In genomic region chr13:94050039-94050438, GRCh38 we compare ENCODE assay signal across 34 cellular contexts.
"Had no signal": no experiment of that assay in that cellular context is flagged by ENCODE, and none has a peak within 500 bp of the region (broad histone marks: within the 10 kb centered on the region; RNA-seq: fewer than 3 reads in every experiment).

No MANE protein-coding gene starts in this region.

- H3K27me3 Mint-ChIP-seq: activated CD4-positive, alpha-beta memory T cell treated with anti-CD3 and anti-CD28 coated beads, Interleukin-2, amount 10 ng/mL, durations not matched to agents 7 days and 5 days; activated CD4-positive, alpha-beta T cell treated with anti-CD3 and anti-CD28 coated beads, Interleukin-2, amount 10 ng/mL, durations not matched to agents 7 days and 5 days had no signal

- H3K36me3 Mint-ChIP-seq: activated naive CD8-positive, alpha-beta T cell treated with anti-CD3 and anti-CD28 coated beads for 36 hours; WTC11 had no signal

- H3K27ac ChIP-seq: adrenal gland, body of pancreas, esophagus muscularis mucosa, foreskin keratinocyte, gastrocnemius medialis, heart left ventricle had no signal

- H3K27me3 ChIP-seq: adrenal gland, body of pancreas, esophagus muscularis mucosa, foreskin keratinocyte, gastrocnemius medialis, heart left ventricle had no signal

- H3K36me3 ChIP-seq: adrenal gland, esophagus muscularis mucosa, gastrocnemius medialis, heart left ventricle had no signal

- H3K27ac Mint-ChIP-seq: activated CD4-positive, alpha-beta memory T cell treated with anti-CD3 and anti-CD28 coated beads, Interleukin-2, amount 10 ng/mL, durations not matched to agents 7 days and 5 days; activated CD4-positive, alpha-beta T cell treated with anti-CD3 and anti-CD28 coated beads, Interleukin-2, amount 10 ng/mL, durations not matched to agents 7 days and 5 days; activated naive CD8-positive, alpha-beta T cell treated with anti-CD3 and anti-CD28 coated beads for 36 hours; activated naive CD8-positive, alpha-beta T cell treated with anti-CD3 and anti-CD28 coated beads, Interleukin-2, amount 50 U/mL, for 24 hours; activated T-helper 17 cell treated with anti-CD3 and anti-CD28 coated beads, Interleukin-2, amount 50 U/mL, for 72 hours; effector memory CD8-positive, alpha-beta T cell; T-helper 17 cell; T-helper 2 cell treated with Interferon-gamma antibody and Interleukin-4, amounts not matched to agents 5 μg/mL and 100 μg/mL, for 36 hours; WTC11 had no signal

- H3K4me3 Mint-ChIP-seq: activated CD4-positive, alpha-beta memory T cell treated with anti-CD3 and anti-CD28 coated beads, Interleukin-2, amount 10 ng/mL, durations not matched to agents 7 days and 5 days; activated CD4-positive, alpha-beta T cell treated with anti-CD3 and anti-CD28 coated beads, Interleukin-2, amount 10 ng/mL, durations not matched to agents 7 days and 5 days; activated naive CD8-positive, alpha-beta T cell treated with anti-CD3 and anti-CD28 coated beads for 36 hours; activated naive CD8-positive, alpha-beta T cell treated with anti-CD3 and anti-CD28 coated beads, Interleukin-2, amount 50 U/mL, for 24 hours; activated T-cell treated with anti-CD3 and anti-CD28 coated beads, Interleukin-2, amount 50 U/mL, for 4 hours; activated T-helper 17 cell treated with anti-CD3 and anti-CD28 coated beads, Interleukin-2, amount 50 U/mL, for 72 hours; effector memory CD8-positive, alpha-beta T cell; T-helper 17 cell; T-helper 2 cell treated with Interferon-gamma antibody and Interleukin-4, amounts not matched to agents 5 μg/mL and 100 μg/mL, for 36 hours; WTC11 had no signal

- H3K9me3 Mint-ChIP-seq: activated CD4-positive, alpha-beta memory T cell treated with anti-CD3 and anti-CD28 coated beads, Interleukin-2, amount 10 ng/mL, durations not matched to agents 7 days and 5 days; activated CD4-positive, alpha-beta T cell treated with anti-CD3 and anti-CD28 coated beads, Interleukin-2, amount 10 ng/mL, durations not matched to agents 7 days and 5 days; activated naive CD8-positive, alpha-beta T cell treated with anti-CD3 and anti-CD28 coated beads for 36 hours; activated naive CD8-positive, alpha-beta T cell treated with anti-CD3 and anti-CD28 coated beads, Interleukin-2, amount 50 U/mL, for 24 hours; activated T-cell treated with anti-CD3 and anti-CD28 coated beads, Interleukin-2, amount 50 U/mL, for 4 hours; activated T-helper 17 cell treated with anti-CD3 and anti-CD28 coated beads, Interleukin-2, amount 50 U/mL, for 72 hours; effector memory CD8-positive, alpha-beta T cell; T-helper 2 cell treated with Interferon-gamma antibody and Interleukin-4, amounts not matched to agents 5 μg/mL and 100 μg/mL, for 36 hours; WTC11 had no signal

- H3K4me3 ChIP-seq: adrenal gland, body of pancreas, esophagus muscularis mucosa, gastrocnemius medialis, heart left ventricle had no signal

- H3K4me1 ChIP-seq: adrenal gland, body of pancreas, esophagus muscularis mucosa, foreskin keratinocyte, gastrocnemius medialis, heart left ventricle had no signal

- H3K4me1 Mint-ChIP-seq: activated CD4-positive, alpha-beta memory T cell treated with anti-CD3 and anti-CD28 coated beads, Interleukin-2, amount 10 ng/mL, durations not matched to agents 7 days and 5 days; activated CD4-positive, alpha-beta T cell treated with anti-CD3 and anti-CD28 coated beads, Interleukin-2, amount 10 ng/mL, durations not matched to agents 7 days and 5 days; activated naive CD8-positive, alpha-beta T cell treated with anti-CD3 and anti-CD28 coated beads for 36 hours; activated naive CD8-positive, alpha-beta T cell treated with anti-CD3 and anti-CD28 coated beads, Interleukin-2, amount 50 U/mL, for 24 hours; activated T-helper 17 cell treated with anti-CD3 and anti-CD28 coated beads, Interleukin-2, amount 50 U/mL, for 72 hours; T-helper 17 cell; WTC11 had no signal

- ATAC-seq: activated naive CD8-positive, alpha-beta T cell treated with anti-CD3 and anti-CD28 coated beads, Interleukin-2, amount 50 U/mL, for 24 hours; activated T-cell treated with anti-CD3 and anti-CD28 coated beads, Interleukin-2, amount 50 U/mL, for 4 hours; activated T-helper 17 cell treated with anti-CD3 and anti-CD28 coated beads, Interleukin-2, amount 50 U/mL, for 72 hours; body of pancreas; effector memory CD8-positive, alpha-beta T cell; foreskin keratinocyte; gastrocnemius medialis; heart left ventricle; T-helper 17 cell; WTC11 had no signal

- DNase-seq: activated CD4-positive, alpha-beta memory T cell treated with anti-CD3 and anti-CD28 coated beads, Interleukin-2, amount 10 ng/mL, durations not matched to agents 7 days and 5 days; activated CD4-positive, alpha-beta T cell treated with anti-CD3 and anti-CD28 coated beads for 1 hour; activated CD4-positive, alpha-beta T cell treated with anti-CD3 and anti-CD28 coated beads for 4 hours; activated CD4-positive, alpha-beta T cell treated with anti-CD3 and anti-CD28 coated beads, Interleukin-2, amount 10 ng/mL, durations not matched to agents 7 days and 5 days; activated CD4-positive, alpha-beta T cell treated with anti-CD3 and anti-CD28 coated beads, Interleukin-2, amount 50 U/mL, for 4 hours; activated CD8-positive, alpha-beta memory T cell treated with anti-CD3 and anti-CD28 coated beads, Interleukin-2, amount 50 U/mL, for 48 hours; activated effector memory CD4-positive, alpha-beta T cell treated with Interleukin-2 at 50 U/mL for 16 hours; activated gamma-delta T cell treated with Interleukin-2 at 50 U/mL for 16 hours; activated naive CD4-positive, alpha-beta T cell treated with anti-CD3 and anti-CD28 coated beads, Interleukin-2, amount 50 U/mL, for 16 hours; activated naive CD4-positive, alpha-beta T cell treated with Interleukin-2 at 50 U/mL for 16 hours; activated naive CD8-positive, alpha-beta T cell treated with anti-CD3 and anti-CD28 coated beads for 36 hours; activated naive CD8-positive, alpha-beta T cell treated with anti-CD3 and anti-CD28 coated beads, Interleukin-2, amount 50 U/mL, for 24 hours; activated T-cell treated with anti-CD3 and anti-CD28 coated beads for 4 hours; activated T-cell treated with anti-CD3 and anti-CD28 coated beads, Interleukin-2, amount 50 U/mL, for 4 hours; adrenal gland; amygdala; aorta; body of pancreas; caudate nucleus; cortex of kidney; dermis blood vessel endothelial cell; effector CD4-positive, alpha-beta T cell; effector memory CD8-positive, alpha-beta T cell; erythroblast; foreskin keratinocyte; gastrocnemius medialis; glutamatergic neuron; heart left ventricle; T-helper 17 cell; T1000 had no signal

- H3K9me3 ChIP-seq: adrenal gland, body of pancreas, esophagus muscularis mucosa, gastrocnemius medialis, heart left ventricle had no signal
